38 cellular contexts compared by ENCODE assay signal in the genomic region with DNA sequence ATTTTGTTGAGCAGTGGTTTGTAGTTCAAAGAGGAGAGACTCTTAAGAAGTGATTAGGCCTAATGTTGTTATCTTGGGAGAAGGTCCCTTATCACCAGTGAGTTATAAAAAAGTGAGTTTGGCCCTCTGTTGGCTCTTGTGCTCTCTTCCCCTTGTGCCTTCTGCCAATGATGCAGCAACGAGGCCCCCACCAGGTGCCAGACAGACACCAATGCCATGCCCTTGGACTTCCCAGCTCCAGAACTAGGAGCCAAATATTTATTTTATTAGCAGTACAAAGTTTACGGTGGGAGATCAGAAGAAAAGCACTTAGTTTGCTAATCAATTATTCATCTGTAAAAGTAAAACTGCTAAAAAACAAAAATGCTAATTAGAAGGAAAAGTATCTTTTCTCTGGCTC. TPM values are rescaled to one million over a fixed set of nuclear protein-coding genes. Genes with fewer than 3 reads are reported as not detected.
"Had no signal": no experiment of that assay in that cellular context is flagged by ENCODE, and none has a peak within 500 bp of the region (broad histone marks: within the 10 kb centered on the region; RNA-seq: fewer than 3 reads in every experiment).

No MANE protein-coding gene starts in this region.

- DNase-seq: activated B cell treated with CpG ODN at 0.5 μM for 24 hours; activated CD4-positive, alpha-beta memory T cell treated with anti-CD3 and anti-CD28 coated beads for 36 hours; activated CD4-positive, alpha-beta T cell treated with anti-CD3 and anti-CD28 coated beads for 4 hours; activated CD4-positive, alpha-beta T cell treated with anti-CD3 and anti-CD28 coated beads, Interleukin-2, amount 10 ng/mL, durations not matched to agents 24 days and 14 days; activated CD4-positive, alpha-beta T cell treated with anti-CD3 and anti-CD28 coated beads, Interleukin-2, amount 50 U/mL, for 1 hour; activated CD4-positive, alpha-beta T cell treated with anti-CD3 and anti-CD28 coated beads, Interleukin-2, amount 50 U/mL, for 4 hours; activated CD4-positive, CD25-positive, alpha-beta regulatory T cell treated with anti-CD3 and anti-CD28 coated beads, Interleukin-2, amount 50 U/mL, for 72 hours; activated CD8-positive, alpha-beta memory T cell treated with anti-CD3 and anti-CD28 coated beads, Interleukin-2, amount 50 U/mL, for 4 hours; activated CD8-positive, alpha-beta T cell treated with anti-CD3 and anti-CD28 coated beads for 36 hours; activated effector memory CD4-positive, alpha-beta T cell treated with anti-CD3 and anti-CD28 coated beads, Interleukin-2, amount 50 U/mL, for 16 hours; activated gamma-delta T cell treated with Interleukin-2 at 50 U/mL for 16 hours; activated naive CD4-positive, alpha-beta T cell treated with anti-CD3 and anti-CD28 coated beads, Interleukin-2, amount 10 ng/mL, durations not matched to agents 7 days and 5 days; activated naive CD4-positive, alpha-beta T cell treated with Interleukin-2 at 50 U/mL for 16 hours; activated naive CD8-positive, alpha-beta T cell treated with anti-CD3 and anti-CD28 coated beads for 36 hours; activated T-cell treated with anti-CD3 and anti-CD28 coated beads for 4 hours; activated T-cell treated with anti-CD3 and anti-CD28 coated beads, Interleukin-2, amount 50 U/mL, for 1 hour; activated T-cell treated with anti-CD3 and anti-CD28 coated beads, Interleukin-2, amount 50 U/mL, for 4 hours; activated T-cell treated with anti-CD3 and anti-CD28 coated beads, Interleukin-2, amount 50 U/mL, for 72 hours; amygdala; anterior cingulate cortex; caudate nucleus; cerebellar nuclear complex; T-helper 1 cell; T-helper 2 cell; T-helper 9 cell had no signal

- FAIRE-seq: bronchial epithelial cell, TTC549 had no signal

- H3K27ac Mint-ChIP-seq: activated B cell treated with CpG ODN at 0.5 μM for 24 hours; activated CD4-positive, alpha-beta memory T cell treated with anti-CD3 and anti-CD28 coated beads for 36 hours; activated CD4-positive, alpha-beta T cell treated with anti-CD3 and anti-CD28 coated beads, Interleukin-2, amount 10 ng/mL, durations not matched to agents 24 days and 14 days; activated CD8-positive, alpha-beta T cell treated with anti-CD3 and anti-CD28 coated beads for 36 hours; activated naive CD4-positive, alpha-beta T cell treated with anti-CD3 and anti-CD28 coated beads, Interleukin-2, amount 10 ng/mL, durations not matched to agents 7 days and 5 days; activated naive CD8-positive, alpha-beta T cell treated with anti-CD3 and anti-CD28 coated beads for 36 hours; activated T-cell treated with anti-CD3 and anti-CD28 coated beads, Interleukin-2, amount 50 U/mL, for 72 hours; activated T-helper 1 cell treated with anti-CD3 and anti-CD28 coated beads, Interleukin-12 subunit alpha, Interleukin-12 subunit beta, Interleukin-2, Interleukin-4 antibody, amounts not matched to agents 30 ng/mL and 10 ng/mL and 1 ng/mL, durations not matched to agents 14 hours and 24 hours and 36 hours; activated T-helper 17 cell treated with anti-CD3 and anti-CD28 coated beads, Interleukin-2, amount 50 U/mL, for 72 hours; brain; T-helper 1 cell treated with Interleukin-12 subunit alpha and Interleukin-12 subunit beta and Interleukin-4 antibody, amounts not matched to agents 30 μg/mL and 1 μg/mL, for 36 hours; T-helper 2 cell treated with Interferon-gamma antibody and Interleukin-4, amounts not matched to agents 5 μg/mL and 100 μg/mL, for 36 hours had no signal

- H3K4me1 Mint-ChIP-seq: activated B cell treated with CpG ODN at 0.5 μM for 24 hours; activated naive CD4-positive, alpha-beta T cell treated with anti-CD3 and anti-CD28 coated beads, Interleukin-2, amount 50 U/mL, for 24 hours; activated T-helper 17 cell treated with anti-CD3 and anti-CD28 coated beads, Interleukin-2, amount 50 U/mL, for 72 hours; brain had no signal

- H3K27me3 ChIP-seq: ascending aorta, cardiac muscle cell had no signal

- H3K4me1 ChIP-seq: ascending aorta had no signal

- H3K9me3 Mint-ChIP-seq: activated T-helper 17 cell treated with anti-CD3 and anti-CD28 coated beads, Interleukin-2, amount 50 U/mL, for 72 hours; central memory CD8-positive, alpha-beta T cell had no signal

- H3K4me3 ChIP-seq: ascending aorta, cardiac muscle cell had no signal

- H3K27me3 Mint-ChIP-seq: activated B cell treated with CpG ODN at 0.5 μM for 24 hours; activated CD4-positive, alpha-beta memory T cell treated with anti-CD3 and anti-CD28 coated beads for 36 hours; activated CD4-positive, alpha-beta T cell treated with anti-CD3 and anti-CD28 coated beads, Interleukin-2, amount 10 ng/mL, durations not matched to agents 24 days and 14 days; activated CD8-positive, alpha-beta T cell treated with anti-CD3 and anti-CD28 coated beads for 36 hours; activated naive CD4-positive, alpha-beta T cell treated with anti-CD3 and anti-CD28 coated beads, Interleukin-2, amount 10 ng/mL, durations not matched to agents 7 days and 5 days; activated naive CD4-positive, alpha-beta T cell treated with anti-CD3 and anti-CD28 coated beads, Interleukin-2, amount 50 U/mL, for 24 hours; activated naive CD8-positive, alpha-beta T cell treated with anti-CD3 and anti-CD28 coated beads for 36 hours; activated T-helper 17 cell treated with anti-CD3 and anti-CD28 coated beads, Interleukin-2, amount 50 U/mL, for 72 hours; brain; central memory CD8-positive, alpha-beta T cell had no signal

- H3K4me3 Mint-ChIP-seq: activated B cell treated with CpG ODN at 0.5 μM for 24 hours; activated CD4-positive, alpha-beta memory T cell treated with anti-CD3 and anti-CD28 coated beads for 36 hours; activated CD4-positive, alpha-beta T cell treated with anti-CD3 and anti-CD28 coated beads, Interleukin-2, amount 10 ng/mL, durations not matched to agents 24 days and 14 days; activated CD8-positive, alpha-beta T cell treated with anti-CD3 and anti-CD28 coated beads for 36 hours; activated naive CD4-positive, alpha-beta T cell treated with anti-CD3 and anti-CD28 coated beads, Interleukin-2, amount 10 ng/mL, durations not matched to agents 7 days and 5 days; activated naive CD4-positive, alpha-beta T cell treated with anti-CD3 and anti-CD28 coated beads, Interleukin-2, amount 50 U/mL, for 24 hours; activated naive CD8-positive, alpha-beta T cell treated with anti-CD3 and anti-CD28 coated beads for 36 hours; activated T-cell treated with anti-CD3 and anti-CD28 coated beads, Interleukin-2, amount 50 U/mL, for 4 hours; activated T-cell treated with anti-CD3 and anti-CD28 coated beads, Interleukin-2, amount 50 U/mL, for 72 hours; activated T-helper 1 cell treated with anti-CD3 and anti-CD28 coated beads, Interleukin-12 subunit alpha, Interleukin-12 subunit beta, Interleukin-2, Interleukin-4 antibody, amounts not matched to agents 30 ng/mL and 10 ng/mL and 1 ng/mL, durations not matched to agents 14 hours and 24 hours and 36 hours; activated T-helper 17 cell treated with anti-CD3 and anti-CD28 coated beads, Interleukin-2, amount 50 U/mL, for 72 hours; brain; central memory CD8-positive, alpha-beta T cell; T-helper 1 cell treated with Interleukin-12 subunit alpha and Interleukin-12 subunit beta and Interleukin-4 antibody, amounts not matched to agents 30 μg/mL and 1 μg/mL, for 36 hours; T-helper 2 cell treated with Interferon-gamma antibody and Interleukin-4, amounts not matched to agents 5 μg/mL and 100 μg/mL, for 36 hours had no signal

- H3K9me3 ChIP-seq: ascending aorta had no signal

- H3K27ac ChIP-seq: ascending aorta, cardiac muscle cell, VCaP had no signal

- ATAC-seq: activated CD8-positive, alpha-beta T cell treated with anti-CD3 and anti-CD28 coated beads for 36 hours; activated T-cell treated with anti-CD3 and anti-CD28 coated beads, Interleukin-2, amount 50 U/mL, for 4 hours; activated T-cell treated with anti-CD3 and anti-CD28 coated beads, Interleukin-2, amount 50 U/mL, for 72 hours; activated T-helper 17 cell treated with anti-CD3 and anti-CD28 coated beads, Interleukin-2, amount 50 U/mL, for 72 hours had no signal

RNA-seq across cellular contexts. Expression of gene CXCL9, which starts 43.8 kb away (rescaled TPM):
- total RNA-seq: activated B cell treated with CpG ODN at 0.5 μM for 24 hours, bronchial epithelial cell, cardiac muscle cell, chondrocyte had no signal
- polyA plus RNA-seq: cardiac muscle cell had no signal

RNA-seq across cellular contexts. Expression of gene CXCL10, which starts 59.7 kb away (rescaled TPM):
- total RNA-seq: activated B cell treated with CpG ODN at 0.5 μM for 24 hours, ascending aorta, bronchial epithelial cell, cardiac muscle cell, chondrocyte had no signal
- polyA plus RNA-seq: cardiac muscle cell had no signal
